In genomic region chr15:85408270-85408746, GRCh38 we compare ENCODE assay signal across 8 cellular contexts. TPM values are rescaled to one million over a fixed set of nuclear protein-coding genes. Genes with fewer than 3 reads are reported as not detected.
A peak's percentile ranks its signal among the peaks of the same experiment; 100 is the strongest.
DNase-seq lines count a peak whose midpoint lies in the region; ATAC-seq, FAIRE-seq and TF ChIP-seq lines count a peak whose summit lies in the region.

No MANE protein-coding gene starts in this region.

- H3K36me3 ChIP-seq in sigmoid colon (no peaks in the 10 kb centered on the region), kidney (ENCODE audit: control insufficient read depth in 1 of 2, insufficient read depth in 2 of 2, low read length in 2 of 2) (no peaks in the 10 kb centered on the region)

- no peak overlapping the region for H3K9ac ChIP-seq in kidney (ENCODE audit: low read length in 2 of 2)

- no peaks in the 10 kb centered on the region for H3K9me3 ChIP-seq in sigmoid colon
- no peaks in the 10 kb centered on the region for H3K9me3 ChIP-seq in kidney (ENCODE audit: control insufficient read depth in 1 of 2, low read length in 2 of 2)

- intact Hi-C loops in sigmoid colon (cut with DNase I) = no loop called here
- intact Hi-C loops in kidney (cut with DNase I) = no loop called here

- TF ChIP-seq EP300 in sigmoid colon (IDR thresholded peaks at IDR 0.05) = no peak

- peaks cover 0 to 62% (median 49%) of the 10 kb centered on the region in 4 donors for H3K4me1 ChIP-seq in sigmoid colon
- peaks cover 9% of the 10 kb centered on the region in 2 donors for H3K4me1 ChIP-seq in kidney (ENCODE audit: control insufficient read depth in 1 of 2, insufficient read depth in 1 of 2, low read depth in 1 of 2, low read length in 2 of 2)

- ATAC-seq in GM19035 (IDR thresholded peaks at IDR 0.05; ENCODE audit: unreplicated experiment) (peak; percentile 57), HG03066 (IDR thresholded peaks at IDR 0.05; ENCODE audit: low read depth, unreplicated experiment) (peak; percentile 44)

- FAIRE-seq in kidney (lab: Jason Lieb, UNC) = no peak

- 63 to 88% methylated on average over 6 of the region's 6 CpGs for WGBS in sigmoid colon, 2 donors

- H3K27me3 ChIP-seq in sigmoid colon = no peaks in the 10 kb centered on the region

- no peak overlapping the region for H3K4me3 ChIP-seq in sigmoid colon
- H3K4me3 ChIP-seq in kidney (ENCODE audit: low read length in 2 of 2) = no peak overlapping the region

- TF ChIP-seq POLR2A in sigmoid colon (IDR thresholded peaks at IDR 0.05) = no peak

- TF ChIP-seq CTCF in sigmoid colon (IDR thresholded peaks at IDR 0.05) (no peak), kidney (IDR thresholded peaks at IDR 0.05; ENCODE audit: borderline replicate concordance, extremely low read depth, insufficient read depth) (no peak)

- DNase-seq in activated CD4-positive, alpha-beta T cell treated with anti-CD3 and anti-CD28 coated beads, Interleukin-2, amount 50 U/mL, for 4 hours = peak; percentile 19 to 23
- no peak for DNase-seq in sigmoid colon
- DNase-seq in cerebellar nuclear complex (lab: John Stamatoyannopoulos, UW) = no peak
- DNase-seq in RKO (ENCODE audit: low spot score) = no peak
- no peak for DNase-seq in kidney
- no peak for DNase-seq in central memory CD4-positive, alpha-beta T cell

- H3K27ac ChIP-seq in sigmoid colon = peak overlapping the region in 3 of 4 donors; percentile 28 to 64 (median 33)
- H3K27ac ChIP-seq in kidney (ENCODE audit: low read depth in 2 of 2, low read length in 2 of 2) = no peak overlapping the region

RNA-seq across cellular contexts. Expression of gene AKAP13, which starts 27.9 kb away (rescaled TPM):
- 100 to 1,000 TPM in 3 of 4 donors, 10 to 100 TPM in 1; 98.5 to 142 (median 126) TPM for total RNA-seq in sigmoid colon
- 10 to 100 TPM; 21.6 to 73.7 (median 43.0) TPM for polyA plus RNA-seq in sigmoid colon
- 174 TPM for total RNA-seq in kidney
- polyA plus RNA-seq in kidney (ENCODE audit: insufficient read depth, low read depth, low replicate concordance) = 18.8 TPM

Comparison
In these comparisons a context has a peak if more than half of its experiments do, and no peak if none do; other contexts are left out.
1. DNase-seq: peak in activated CD4-positive, alpha-beta T cell treated with anti-CD3 and anti-CD28 coated beads, Interleukin-2, amount 50 U/mL, for 4 hours (2 of 2); none in sigmoid colon (single experiment), cerebellar nuclear complex (0 of 2), RKO (single experiment), kidney (single experiment) and central memory CD4-positive, alpha-beta T cell (single experiment).
2. H3K27ac ChIP-seq: peak in sigmoid colon (3 of 4); none in kidney (0 of 2).